9 cellular contexts compared by ENCODE assay signal in the genomic region with DNA sequence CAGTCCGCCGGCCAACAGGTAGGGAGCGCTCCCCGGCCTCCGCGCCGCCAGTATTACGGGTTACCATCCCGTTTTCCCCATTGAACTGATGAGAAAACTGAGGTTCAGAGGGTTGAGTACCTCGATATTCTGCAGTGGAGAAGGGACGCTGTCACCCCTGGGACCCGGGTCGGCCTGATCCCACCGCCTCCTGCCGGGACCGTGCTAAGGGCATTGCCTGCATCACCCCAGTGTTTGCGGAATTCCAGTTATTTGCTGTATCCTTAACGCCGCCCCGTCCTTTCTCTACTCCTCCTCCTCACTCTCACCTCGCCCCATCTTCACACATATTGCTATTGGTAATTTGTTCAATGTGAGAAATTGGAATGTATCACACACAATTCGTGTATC. TPM values are rescaled to one million over a fixed set of nuclear protein-coding genes. Genes with fewer than 3 reads are reported as not detected.
DNase-seq lines count a peak whose midpoint lies in the region; ATAC-seq, FAIRE-seq and TF ChIP-seq lines count a peak whose summit lies in the region.
"Had no signal": no experiment of that assay in that cellular context is flagged by ENCODE, and none has a peak within 500 bp of the region (broad histone marks: within the 10 kb centered on the region; RNA-seq: fewer than 3 reads in every experiment).

No MANE protein-coding gene starts in this region.

- intact Hi-C loops in activated CD8-positive, alpha-beta T cell treated with anti-CD3 and anti-CD28 coated beads for 36 hours (cut with micrococcal nuclease) = no loop called here

- H3K4me3 ChIP-seq in iPS-11a (ENCODE audit: low read depth, low read length) = peak overlapping the region; percentile 52

- no peaks in the 10 kb centered on the region for H3K36me3 Mint-ChIP-seq in activated CD8-positive, alpha-beta T cell treated with anti-CD3 and anti-CD28 coated beads for 36 hours (ENCODE audit: low read depth)
- H3K36me3 Mint-ChIP-seq in stimulated activated effector memory CD8-positive, alpha-beta T cell treated with anti-CD3 and anti-CD28 coated beads, Interleukin-12 subunit alpha, Interleukin-12 subunit beta, amount 100 ng/mL, for 72 hours = no peaks in the 10 kb centered on the region

- POLR2A ChIA-PET in activated CD8-positive, alpha-beta T cell treated with anti-CD3 and anti-CD28 coated beads for 36 hours (lab: Charles Lee) = no interaction called here

- peaks cover 17% of the 10 kb centered on the region for H3K4me1 Mint-ChIP-seq in activated CD8-positive, alpha-beta T cell treated with anti-CD3 and anti-CD28 coated beads for 36 hours (ENCODE audit: low read depth)
- H3K4me1 Mint-ChIP-seq in stimulated activated effector memory CD8-positive, alpha-beta T cell treated with anti-CD3 and anti-CD28 coated beads, Interleukin-12 subunit alpha, Interleukin-12 subunit beta, amount 100 ng/mL, for 72 hours = peaks cover 34% of the 10 kb centered on the region

- H3K4me3 Mint-ChIP-seq in activated CD8-positive, alpha-beta T cell treated with anti-CD3 and anti-CD28 coated beads for 36 hours = peak overlapping the region; percentile 45
- peak overlapping the region; percentile 66 for H3K4me3 Mint-ChIP-seq in stimulated activated effector memory CD8-positive, alpha-beta T cell treated with anti-CD3 and anti-CD28 coated beads, Interleukin-12 subunit alpha, Interleukin-12 subunit beta, amount 100 ng/mL, for 72 hours

- peaks cover 55% of the 10 kb centered on the region for H3K27me3 Mint-ChIP-seq in activated CD8-positive, alpha-beta T cell treated with anti-CD3 and anti-CD28 coated beads for 36 hours

- no peaks in the 10 kb centered on the region for H3K9me3 Mint-ChIP-seq in activated CD8-positive, alpha-beta T cell treated with anti-CD3 and anti-CD28 coated beads for 36 hours
- no peaks in the 10 kb centered on the region for H3K9me3 Mint-ChIP-seq in stimulated activated effector memory CD8-positive, alpha-beta T cell treated with anti-CD3 and anti-CD28 coated beads, Interleukin-12 subunit alpha, Interleukin-12 subunit beta, amount 100 ng/mL, for 72 hours

- no peak for TF ChIP-seq CTCF in activated CD8-positive, alpha-beta T cell treated with anti-CD3 and anti-CD28 coated beads for 36 hours (IDR thresholded peaks at IDR 0.05)

- FAIRE-seq in GM19239 (lab: Jason Lieb, UNC) = peak; percentile 23

- DNase-seq in GM19239 (ENCODE audit: insufficient read length, low spot score) = no peak
- DNase-seq in activated CD8-positive, alpha-beta T cell treated with anti-CD3 and anti-CD28 coated beads for 36 hours = no peak
- no peak for DNase-seq in stimulated activated effector memory CD8-positive, alpha-beta T cell treated with anti-CD3 and anti-CD28 coated beads, Interleukin-12 subunit alpha, Interleukin-12 subunit beta, amount 100 ng/mL, for 72 hours (ENCODE audit: low spot score in 2 of 2)
- no peak for DNase-seq in NCI-H82 (lab: John Stamatoyannopoulos, UW)
- no peak for DNase-seq in stimulated activated CD4-positive, alpha-beta T cell treated with anti-CD3 and anti-CD28 coated beads, Interleukin-4, amount 100 ng/mL, for 1 hour
- DNase-seq in HCEC 1CT = no peak
- DNase-seq in NCI-H446 (lab: John Stamatoyannopoulos, UW) = no peak

- CTCF ChIA-PET in activated CD8-positive, alpha-beta T cell treated with anti-CD3 and anti-CD28 coated beads for 36 hours (lab: Charles Lee) = no interaction called here

- ATAC-seq in activated CD8-positive, alpha-beta T cell treated with anti-CD3 and anti-CD28 coated beads for 36 hours = no peak
- ATAC-seq in stimulated activated effector memory CD8-positive, alpha-beta T cell treated with anti-CD3 and anti-CD28 coated beads, Interleukin-12 subunit alpha, Interleukin-12 subunit beta, amount 100 ng/mL, for 72 hours = no peak

- no peak overlapping the region for H3K27ac Mint-ChIP-seq in activated CD8-positive, alpha-beta T cell treated with anti-CD3 and anti-CD28 coated beads for 36 hours
- no peak overlapping the region for H3K27ac Mint-ChIP-seq in stimulated activated effector memory CD8-positive, alpha-beta T cell treated with anti-CD3 and anti-CD28 coated beads, Interleukin-12 subunit alpha, Interleukin-12 subunit beta, amount 100 ng/mL, for 72 hours

RNA-seq across cellular contexts. Expression of gene A4GALT, which starts 0.4 kb away (rescaled TPM):
- under 1 TPM; 0.20 to 0.38 TPM for total RNA-seq in activated CD8-positive, alpha-beta T cell treated with anti-CD3 and anti-CD28 coated beads for 36 hours
- total RNA-seq: T-helper 1 cell treated with Interleukin-12 subunit alpha and Interleukin-12 subunit beta and Interleukin-4 antibody, amounts not matched to agents 30 ng/mL and 1 ng/mL, for 36 hours had no signal
